ENCODE assay signal across 1 cellular context in the genomic region with DNA sequence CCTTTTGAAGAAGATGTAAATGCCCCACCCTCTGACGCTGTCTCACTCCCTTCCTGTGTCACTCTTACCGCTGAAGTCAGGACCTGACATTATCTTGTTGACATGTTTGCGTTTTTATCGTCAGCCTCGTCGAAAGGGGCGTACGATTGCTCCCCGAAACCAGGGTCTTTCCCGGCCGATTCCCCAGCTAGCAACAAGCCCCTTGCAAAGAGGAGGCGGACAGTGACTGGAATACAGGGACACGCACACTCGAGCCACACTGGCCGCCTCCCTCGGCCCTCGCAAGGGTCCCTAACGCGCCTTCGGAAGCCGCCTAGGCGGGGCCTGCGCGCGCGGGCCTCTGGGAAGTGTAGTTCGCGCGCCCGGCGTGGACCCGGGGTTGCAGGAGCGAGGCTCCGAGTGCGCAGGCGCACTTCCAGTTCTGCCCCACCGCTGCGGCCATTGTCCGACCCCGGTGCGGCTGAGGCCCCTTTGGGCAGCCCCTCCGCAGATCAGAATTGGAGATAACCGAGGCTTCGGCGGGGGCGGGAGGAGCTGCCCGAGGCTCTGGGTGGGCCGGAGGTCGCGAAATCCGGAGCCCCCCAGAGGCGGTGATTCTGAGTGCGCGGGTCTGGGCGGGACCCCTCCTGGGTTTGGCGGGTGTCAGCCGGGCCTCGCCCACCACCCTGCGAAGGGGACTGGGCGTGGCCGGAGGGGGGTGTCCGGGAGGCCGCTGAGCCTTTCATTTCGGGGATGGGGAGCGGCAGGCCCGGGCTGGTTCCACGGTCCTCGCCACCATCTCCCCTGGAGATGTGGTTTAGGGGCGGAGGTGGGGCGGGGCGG.
TF ChIP-seq lines count a peak whose summit lies in the region.

A gene (plus strand): TSS at position 412 of the 822 bp plus-strand sequence. CDS start 502 bp downstream, outside the sequence.

TF ChIP-seq in K562, 482 proteins besides CTCF, POLR2A, EP300 and RAD21 (continued from another document and continues in another):
- TF ChIP-seq, protein P1, sequence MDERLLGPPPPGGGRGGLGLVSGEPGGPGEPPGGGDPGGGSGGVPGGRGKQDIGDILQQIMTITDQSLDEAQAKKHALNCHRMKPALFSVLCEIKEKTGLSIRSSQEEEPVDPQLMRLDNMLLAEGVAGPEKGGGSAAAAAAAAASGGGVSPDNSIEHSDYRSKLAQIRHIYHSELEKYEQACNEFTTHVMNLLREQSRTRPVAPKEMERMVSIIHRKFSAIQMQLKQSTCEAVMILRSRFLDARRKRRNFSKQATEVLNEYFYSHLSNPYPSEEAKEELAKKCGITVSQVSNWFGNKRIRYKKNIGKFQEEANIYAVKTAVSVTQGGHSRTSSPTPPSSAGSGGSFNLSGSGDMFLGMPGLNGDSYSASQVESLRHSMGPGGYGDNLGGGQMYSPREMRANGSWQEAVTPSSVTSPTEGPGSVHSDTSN (CRISPR knock-in tag; IDR thresholded peaks at IDR 0.05; ENCODE audit: low read depth): no peak
- TF ChIP-seq, protein P1 (tag; conservative IDR thresholded peaks at IDR 0.05; ENCODE audit: low read depth): 0 out of 2 replicates have a peak, but pooled peaks have one; percentile 41
- TF ChIP-seq, protein P2, sequence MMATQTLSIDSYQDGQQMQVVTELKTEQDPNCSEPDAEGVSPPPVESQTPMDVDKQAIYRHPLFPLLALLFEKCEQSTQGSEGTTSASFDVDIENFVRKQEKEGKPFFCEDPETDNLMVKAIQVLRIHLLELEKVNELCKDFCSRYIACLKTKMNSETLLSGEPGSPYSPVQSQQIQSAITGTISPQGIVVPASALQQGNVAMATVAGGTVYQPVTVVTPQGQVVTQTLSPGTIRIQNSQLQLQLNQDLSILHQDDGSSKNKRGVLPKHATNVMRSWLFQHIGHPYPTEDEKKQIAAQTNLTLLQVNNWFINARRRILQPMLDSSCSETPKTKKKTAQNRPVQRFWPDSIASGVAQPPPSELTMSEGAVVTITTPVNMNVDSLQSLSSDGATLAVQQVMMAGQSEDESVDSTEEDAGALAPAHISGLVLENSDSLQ (IDR thresholded peaks at IDR 0.05): peak; percentile 89
- TF ChIP-seq ZNF41 (CRISPR knock-in tag; conservative IDR thresholded peaks at IDR 0.05) (no peak), PRMT5 (CRISPR knock-in tag; IDR thresholded peaks at IDR 0.05) (no peak), CXXC5 (CRISPR knock-in tag; IDR thresholded peaks at IDR 0.05) (peak; percentile 77), PHF8 (IDR thresholded peaks at IDR 0.05; ENCODE audit: borderline replicate concordance, low read length) (peak; percentile 49; the same call in 1 of the 2 replicates), NCOA6 (IDR thresholded peaks at IDR 0.05) (peak; percentile 75), ZNF766 (CRISPR knock-in tag; conservative IDR thresholded peaks at IDR 0.05) (0 out of 2 replicates have a peak, but pooled peaks have one; percentile 38), JUN (IDR thresholded peaks at IDR 0.05; ENCODE audit: borderline replicate concordance, low read depth, low read length) (0 out of 2 replicates have a peak, but pooled peaks have one; percentile 6), JUN (CRISPR knock-in tag; IDR thresholded peaks at IDR 0.05; ENCODE audit: borderline replicate concordance) (no peak), TAF1 (IDR thresholded peaks at IDR 0.05; ENCODE audit: control insufficient read depth, extremely low read depth, insufficient read depth, low read length, severe bottlenecking) (peak; percentile 42), TBP (optimal IDR thresholded peaks at IDR 0.05; ENCODE audit: low read depth, low read length) (peak; percentile 43), NRF1 (conservative IDR thresholded peaks at IDR 0.05 in 1 of 2, IDR thresholded peaks at IDR 0.05 in 1 of 2) (peak; percentile 90 to 91), EP400 (IDR thresholded peaks at IDR 0.05) (peak; percentile 48), CTBP1 (IDR thresholded peaks at IDR 0.05; ENCODE audit: borderline replicate concordance) (peak; percentile 61; the same call in 1 of the 2 replicates), YY1 (IDR thresholded peaks at IDR 0.05; ENCODE audit: borderline replicate concordance in 1 of 3, control insufficient read depth in 1 of 3, extremely low read depth in 1 of 3, insufficient read depth in 3 of 3, insufficient read length in 1 of 3, insufficient replicate concordance in 2 of 3, low read depth in 1 of 3, low read length in 2 of 3) (peak; percentile 31 to 84 (median 84)), CCNT2 (IDR thresholded peaks at IDR 0.05; ENCODE audit: borderline replicate concordance, extremely low read depth, insufficient read length, low read depth, low read length) (peak; percentile 44), ZNF780A (CRISPR knock-in tag; IDR thresholded peaks at IDR 0.05) (no peak), KLF10 (CRISPR knock-in tag; IDR thresholded peaks at IDR 0.05) (no peak), GATAD2B (IDR thresholded peaks at IDR 0.05; ENCODE audit: borderline replicate concordance) (no peak), CBFA2T2 (conservative IDR thresholded peaks at IDR 0.05) (no peak), HMGN3 (IDR thresholded peaks at IDR 0.05; ENCODE audit: borderline replicate concordance, extremely low read depth, insufficient read length, low read depth, low read length) (peak; percentile 70), MCM7 (IDR thresholded peaks at IDR 0.05) (no peak), L3MBTL2 (IDR thresholded peaks at IDR 0.05) (peak; percentile 67), FOXK2 (conservative IDR thresholded peaks at IDR 0.05 in 1 of 2, IDR thresholded peaks at IDR 0.05 in 1 of 2; ENCODE audit: low read depth in 2 of 2) (peak; percentile 86 to 93), ZFX (CRISPR knock-in tag; IDR thresholded peaks at IDR 0.05) (peak; percentile 34; the same call in 1 of the 2 replicates), HCFC1 (IDR thresholded peaks at IDR 0.05; ENCODE audit: low read depth, low read length) (peak; percentile 88), ATF1 (CRISPR knock-in tag; IDR thresholded peaks at IDR 0.05) (no peak), ATF1 (tag; IDR thresholded peaks at IDR 0.05) (peak; percentile 90), ZNF644 (tag; IDR thresholded peaks at IDR 0.05; ENCODE audit: low read depth) (no peak), SIX5 (IDR thresholded peaks at IDR 0.05; ENCODE audit: borderline replicate concordance in 1 of 2, insufficient read depth in 1 of 2, low read depth in 1 of 2, low read length in 2 of 2) (peak; percentile 47 to 57; a peak in 2 of 4 replicates), RBFOX2 (IDR thresholded peaks at IDR 0.05; ENCODE audit: low read depth, low read length) (peak; percentile 82), ZNF143 (CRISPR knock-in tag; IDR thresholded peaks at IDR 0.05) (peak; percentile 84), MAFG (tag; conservative IDR thresholded peaks at IDR 0.05) (no peak), NR2C2 (CRISPR knock-in tag; IDR thresholded peaks at IDR 0.05) (no peak), NR2C2 (tag; IDR thresholded peaks at IDR 0.05) (peak; percentile 74), RB1 (IDR thresholded peaks at IDR 0.05; ENCODE audit: low read depth) (peak; percentile 24; the same call in 1 of the 2 replicates)
- TF ChIP-seq, protein P3, sequence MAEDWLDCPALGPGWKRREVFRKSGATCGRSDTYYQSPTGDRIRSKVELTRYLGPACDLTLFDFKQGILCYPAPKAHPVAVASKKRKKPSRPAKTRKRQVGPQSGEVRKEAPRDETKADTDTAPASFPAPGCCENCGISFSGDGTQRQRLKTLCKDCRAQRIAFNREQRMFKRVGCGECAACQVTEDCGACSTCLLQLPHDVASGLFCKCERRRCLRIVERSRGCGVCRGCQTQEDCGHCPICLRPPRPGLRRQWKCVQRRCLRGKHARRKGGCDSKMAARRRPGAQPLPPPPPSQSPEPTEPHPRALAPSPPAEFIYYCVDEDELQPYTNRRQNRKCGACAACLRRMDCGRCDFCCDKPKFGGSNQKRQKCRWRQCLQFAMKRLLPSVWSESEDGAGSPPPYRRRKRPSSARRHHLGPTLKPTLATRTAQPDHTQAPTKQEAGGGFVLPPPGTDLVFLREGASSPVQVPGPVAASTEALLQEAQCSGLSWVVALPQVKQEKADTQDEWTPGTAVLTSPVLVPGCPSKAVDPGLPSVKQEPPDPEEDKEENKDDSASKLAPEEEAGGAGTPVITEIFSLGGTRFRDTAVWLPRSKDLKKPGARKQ (CRISPR knock-in tag; IDR thresholded peaks at IDR 0.05): 0 out of 2 replicates have a peak, but pooled peaks have one; percentile 46
- TF ChIP-seq, protein P4, sequence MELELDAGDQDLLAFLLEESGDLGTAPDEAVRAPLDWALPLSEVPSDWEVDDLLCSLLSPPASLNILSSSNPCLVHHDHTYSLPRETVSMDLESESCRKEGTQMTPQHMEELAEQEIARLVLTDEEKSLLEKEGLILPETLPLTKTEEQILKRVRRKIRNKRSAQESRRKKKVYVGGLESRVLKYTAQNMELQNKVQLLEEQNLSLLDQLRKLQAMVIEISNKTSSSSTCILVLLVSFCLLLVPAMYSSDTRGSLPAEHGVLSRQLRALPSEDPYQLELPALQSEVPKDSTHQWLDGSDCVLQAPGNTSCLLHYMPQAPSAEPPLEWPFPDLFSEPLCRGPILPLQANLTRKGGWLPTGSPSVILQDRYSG (tag; conservative IDR thresholded peaks at IDR 0.05; ENCODE audit: low read depth): no peak
- TF ChIP-seq, protein P5, sequence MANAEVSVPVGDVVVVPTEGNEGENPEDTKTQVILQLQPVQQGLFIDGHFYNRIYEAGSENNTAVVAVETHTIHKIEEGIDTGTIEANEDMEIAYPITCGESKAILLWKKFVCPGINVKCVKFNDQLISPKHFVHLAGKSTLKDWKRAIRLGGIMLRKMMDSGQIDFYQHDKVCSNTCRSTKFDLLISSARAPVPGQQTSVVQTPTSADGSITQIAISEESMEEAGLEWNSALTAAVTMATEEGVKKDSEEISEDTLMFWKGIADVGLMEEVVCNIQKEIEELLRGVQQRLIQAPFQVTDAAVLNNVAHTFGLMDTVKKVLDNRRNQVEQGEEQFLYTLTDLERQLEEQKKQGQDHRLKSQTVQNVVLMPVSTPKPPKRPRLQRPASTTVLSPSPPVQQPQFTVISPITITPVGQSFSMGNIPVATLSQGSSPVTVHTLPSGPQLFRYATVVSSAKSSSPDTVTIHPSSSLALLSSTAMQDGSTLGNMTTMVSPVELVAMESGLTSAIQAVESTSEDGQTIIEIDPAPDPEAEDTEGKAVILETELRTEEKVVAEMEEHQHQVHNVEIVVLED (CRISPR knock-in tag; IDR thresholded peaks at IDR 0.05): peak; percentile 42; the same call in 1 of the 2 replicates
- TF ChIP-seq, protein P6, sequence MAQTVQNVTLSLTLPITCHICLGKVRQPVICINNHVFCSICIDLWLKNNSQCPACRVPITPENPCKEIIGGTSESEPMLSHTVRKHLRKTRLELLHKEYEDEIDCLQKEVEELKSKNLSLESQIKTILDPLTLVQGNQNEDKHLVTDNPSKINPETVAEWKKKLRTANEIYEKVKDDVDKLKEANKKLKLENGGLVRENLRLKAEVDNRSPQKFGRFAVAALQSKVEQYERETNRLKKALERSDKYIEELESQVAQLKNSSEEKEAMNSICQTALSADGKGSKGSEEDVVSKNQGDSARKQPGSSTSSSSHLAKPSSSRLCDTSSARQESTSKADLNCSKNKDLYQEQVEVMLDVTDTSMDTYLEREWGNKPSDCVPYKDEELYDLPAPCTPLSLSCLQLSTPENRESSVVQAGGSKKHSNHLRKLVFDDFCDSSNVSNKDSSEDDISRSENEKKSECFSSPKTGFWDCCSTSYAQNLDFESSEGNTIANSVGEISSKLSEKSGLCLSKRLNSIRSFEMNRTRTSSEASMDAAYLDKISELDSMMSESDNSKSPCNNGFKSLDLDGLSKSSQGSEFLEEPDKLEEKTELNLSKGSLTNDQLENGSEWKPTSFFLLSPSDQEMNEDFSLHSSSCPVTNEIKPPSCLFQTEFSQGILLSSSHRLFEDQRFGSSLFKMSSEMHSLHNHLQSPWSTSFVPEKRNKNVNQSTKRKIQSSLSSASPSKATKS (CRISPR knock-in tag; IDR thresholded peaks at IDR 0.05): no peak
- TF ChIP-seq, protein P7, sequence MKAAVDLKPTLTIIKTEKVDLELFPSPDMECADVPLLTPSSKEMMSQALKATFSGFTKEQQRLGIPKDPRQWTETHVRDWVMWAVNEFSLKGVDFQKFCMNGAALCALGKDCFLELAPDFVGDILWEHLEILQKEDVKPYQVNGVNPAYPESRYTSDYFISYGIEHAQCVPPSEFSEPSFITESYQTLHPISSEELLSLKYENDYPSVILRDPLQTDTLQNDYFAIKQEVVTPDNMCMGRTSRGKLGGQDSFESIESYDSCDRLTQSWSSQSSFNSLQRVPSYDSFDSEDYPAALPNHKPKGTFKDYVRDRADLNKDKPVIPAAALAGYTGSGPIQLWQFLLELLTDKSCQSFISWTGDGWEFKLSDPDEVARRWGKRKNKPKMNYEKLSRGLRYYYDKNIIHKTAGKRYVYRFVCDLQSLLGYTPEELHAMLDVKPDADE (conservative IDR thresholded peaks at IDR 0.05; ENCODE audit: control insufficient read depth, low read depth, low read length): peak; percentile 75; the same call in 1 of the 2 replicates
- TF ChIP-seq, protein P8, sequence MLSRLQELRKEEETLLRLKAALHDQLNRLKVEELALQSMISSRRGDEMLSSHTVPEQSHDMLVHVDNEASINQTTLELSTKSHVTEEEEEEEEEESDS (CRISPR knock-in tag; IDR thresholded peaks at IDR 0.05): no peak
